In genomic region chr14:44777567-44777966, GRCh38 we compare ENCODE assay signal across 19 cellular contexts.
"Had no signal": no experiment of that assay in that cellular context is flagged by ENCODE, and none has a peak within 500 bp of the region (broad histone marks: within the 10 kb centered on the region; RNA-seq: fewer than 3 reads in every experiment).

No MANE protein-coding gene starts in this region.

- H3K4me1 ChIP-seq: esophagus muscularis mucosa, gastrocnemius medialis, heart right ventricle, upper lobe of left lung, vagina had no signal

- H3K4me3 ChIP-seq: esophagus muscularis mucosa, gastrocnemius medialis, heart right ventricle, mucosa of descending colon, upper lobe of left lung, vagina had no signal

- H3K9me3 Mint-ChIP-seq: effector memory CD8-positive, alpha-beta T cell had no signal

- FAIRE-seq: islet of Langerhans, small intestine had no signal

- DNase-seq: effector memory CD8-positive, alpha-beta T cell; gastrocnemius medialis; heart right ventricle; hypothalamus; kidney glomerular epithelial cell; mammary epithelial cell; mucosa of descending colon; natural killer cell; right cardiac atrium; small intestine; stimulated activated CD4-positive, alpha-beta T cell treated with anti-CD3 and anti-CD28 coated beads, Interleukin-2, amount 100 ng/mL, for 48 hours; stimulated activated naive CD4-positive, alpha-beta T cell treated with Interleukin-2 at 50 U/mL for 16 hours; upper lobe of left lung had no signal

- H3K9me3 ChIP-seq: esophagus muscularis mucosa, gastrocnemius medialis, heart right ventricle, mucosa of descending colon, neutrophil, upper lobe of left lung, vagina had no signal

- H3K4me3 Mint-ChIP-seq: effector memory CD8-positive, alpha-beta T cell; natural killer cell had no signal

- H3K27me3 ChIP-seq: esophagus muscularis mucosa, gastrocnemius medialis, heart right ventricle, neutrophil, upper lobe of left lung, vagina had no signal

- H3K4me1 Mint-ChIP-seq: natural killer cell had no signal

- H3K27ac Mint-ChIP-seq: effector memory CD8-positive, alpha-beta T cell; natural killer cell; progenitor cell of endocrine pancreas had no signal

- H3K27me3 Mint-ChIP-seq: progenitor cell of endocrine pancreas had no signal

- H3K36me3 ChIP-seq: esophagus muscularis mucosa, gastrocnemius medialis, heart right ventricle, neutrophil, upper lobe of left lung, vagina had no signal

- H3K36me3 Mint-ChIP-seq: natural killer cell had no signal

- H3K27ac ChIP-seq: epithelial cell of prostate, esophagus muscularis mucosa, gastrocnemius medialis, heart right ventricle, neutrophil, upper lobe of left lung, vagina had no signal
